21 cellular contexts compared by ENCODE assay signal in genomic region chr4:145899886-145900466, GRCh38. TPM values are rescaled to one million over a fixed set of nuclear protein-coding genes. Genes with fewer than 3 reads are reported as not detected.
A peak's percentile ranks its signal among the peaks of the same experiment; 100 is the strongest.
DNase-seq lines count a peak whose midpoint lies in the region; ATAC-seq, FAIRE-seq and TF ChIP-seq lines count a peak whose summit lies in the region.
"Had no signal": no experiment of that assay in that cellular context is flagged by ENCODE, and none has a peak within 500 bp of the region (broad histone marks: within the 10 kb centered on the region; RNA-seq: fewer than 3 reads in every experiment).

No MANE protein-coding gene starts in this region.

- no peaks in the 10 kb centered on the region for H3K9me3 ChIP-seq in body of pancreas
- H3K9me3 ChIP-seq: A549 had no signal

- no peak for TF ChIP-seq CTCF in body of pancreas (IDR thresholded peaks at IDR 0.05)
- no peak for TF ChIP-seq CTCF in chondrocyte (IDR thresholded peaks at IDR 0.05)

- H3K4me3 Mint-ChIP-seq in chondrocyte (ENCODE audit: unreplicated experiment), result no peak overlapping the region
- H3K4me3 Mint-ChIP-seq: CD4-positive, alpha-beta T cell; IgD-negative memory B cell had no signal

- peaks cover 16% of the 10 kb centered on the region for H3K4me1 Mint-ChIP-seq in chondrocyte (ENCODE audit: low read depth)

- DNase-seq in GM18507 (ENCODE audit: extremely low spot score, insufficient read length, low read depth) (no peak), body of pancreas (no peak), kidney tubule cell (ENCODE audit: low spot score) (peak; percentile 55), renal cortical epithelial cell (ENCODE audit: low read depth) (peak; percentile 80), chondrocyte (ENCODE audit: low spot score) (no peak), NCI-H2196 treated with DMSO at 0.1 percent for 48 hours (lab: John Stamatoyannopoulos, UW; ENCODE audit: unreplicated experiment) (no peak)
- no peak for DNase-seq in activated CD4-positive, alpha-beta T cell treated with anti-CD3 and anti-CD28 coated beads for 1 hour
- DNase-seq: AML-193; CD4-positive, alpha-beta T cell; DMS153; DMS79 treated with DMSO at 0.1 percent for 48 hours; GF-D8; GM23248; HCEC 1CT had no signal

- H3K27ac Mint-ChIP-seq in chondrocyte (ENCODE audit: unreplicated experiment), result no peak overlapping the region
- H3K27ac Mint-ChIP-seq: CD4-positive, alpha-beta T cell; IgD-negative memory B cell had no signal

- no peak overlapping the region for H3K4me3 ChIP-seq in body of pancreas
- H3K4me3 ChIP-seq: A549, GM23248 had no signal

- peaks cover 20% of the 10 kb centered on the region for H3K36me3 Mint-ChIP-seq in chondrocyte (ENCODE audit: low read depth)

- H3K4me1 ChIP-seq in body of pancreas, result peaks cover 11% of the 10 kb centered on the region
- H3K4me1 ChIP-seq: A549 had no signal

- peaks cover 0 to 3% of the 10 kb centered on the region in 2 donors for H3K36me3 ChIP-seq in body of pancreas (replicated peaks in 1 of 2; ENCODE audit: insufficient read depth in 1 of 2, low read depth in 2 of 2)

- TF ChIP-seq POLR2A in body of pancreas (IDR thresholded peaks at IDR 0.05), result no peak

- H3K27ac ChIP-seq in body of pancreas, result no peak overlapping the region
- H3K27ac ChIP-seq: 22Rv1, A549, C4-2B, GM23248 had no signal

- H3K27me3 ChIP-seq in body of pancreas, result no peaks in the 10 kb centered on the region

- FAIRE-seq in GM18507 (lab: Jason Lieb, UNC), result peak; percentile 18
- FAIRE-seq: A549, H54, HepG2, HTR-8/SVneo had no signal

- intact Hi-C loops in body of pancreas (cut with DNase I), result no loop called here

- 11 to 16% methylated on average over 4 of the region's 4 CpGs for WGBS in body of pancreas, 2 donors

- H3K9me3 Mint-ChIP-seq in chondrocyte (ENCODE audit: low read depth), result no peaks in the 10 kb centered on the region
- H3K9me3 Mint-ChIP-seq: CD4-positive, alpha-beta T cell; IgD-negative memory B cell had no signal

- ATAC-seq in body of pancreas, result peak; percentile 35
- ATAC-seq: A549, HepG2 had no signal

- H3K27me3 Mint-ChIP-seq in chondrocyte (ENCODE audit: low read depth), result no peaks in the 10 kb centered on the region
- H3K27me3 Mint-ChIP-seq: CD4-positive, alpha-beta T cell; IgD-negative memory B cell had no signal

RNA-seq across cellular contexts. Expression of gene ZNF827, which starts 38.6 kb away (rescaled TPM):
- total RNA-seq in body of pancreas (10 to 100 TPM in 1 of 2 donors, 1 to 10 TPM in 1; 5.4 to 13.8 TPM), renal cortical epithelial cell (4.7 and 24.5 TPM in 2 replicates), chondrocyte (23.8 to 40.9 TPM (median 27.6 TPM) in 3 replicates)

Comparison
In these comparisons a context has a peak if more than half of its experiments do, and no peak if none do; other contexts are left out.
1. DNase-seq: peak in kidney tubule cell (single experiment) and renal cortical epithelial cell (single experiment); none in GM18507 (single experiment), body of pancreas (0 of 4), activated CD4-positive, alpha-beta T cell treated with anti-CD3 and anti-CD28 coated beads for 1 hour (single experiment), chondrocyte (single experiment) and NCI-H2196 treated with DMSO at 0.1 percent for 48 hours (single experiment).